ENCODE assay signal across 8 cellular contexts in genomic region chr1:224168859-224169380, GRCh38. TPM values are rescaled to one million over a fixed set of nuclear protein-coding genes. Genes with fewer than 3 reads are reported as not detected.
DNase-seq lines count a peak whose midpoint lies in the region; ATAC-seq and TF ChIP-seq lines count a peak whose summit lies in the region.

No MANE protein-coding gene starts in this region.

- peaks cover 5% of the 10 kb centered on the region for H3K36me3 Mint-ChIP-seq in effector memory CD8-positive, alpha-beta T cell (ENCODE audit: insufficient read depth)

- H3K27me3 Mint-ChIP-seq in effector memory CD8-positive, alpha-beta T cell = no peaks in the 10 kb centered on the region

- no peaks in the 10 kb centered on the region for H3K9me2 ChIP-seq in OCI-LY7 (ENCODE audit: insufficient read depth, low read length)

- ATAC-seq in HG02938 (IDR thresholded peaks at IDR 0.05; ENCODE audit: unreplicated experiment) = peak; percentile 87
- ATAC-seq in effector memory CD8-positive, alpha-beta T cell (replicated peaks) = peak; percentile 90

- no peaks in the 10 kb centered on the region for H3K36me3 ChIP-seq in OCI-LY7 (ENCODE audit: insufficient read depth, low read length)
- no peaks in the 10 kb centered on the region for H3K36me3 ChIP-seq in osteoblast (ENCODE audit: insufficient read depth, low read length)

- peaks cover 16 to 20% of the 10 kb centered on the region in 2 donors for H3K4me1 Mint-ChIP-seq in effector memory CD8-positive, alpha-beta T cell (ENCODE audit: low read depth in 2 of 2)

- H3K27me3 ChIP-seq in osteoblast (ENCODE audit: insufficient read depth, low read length) = peaks cover 4% of the 10 kb centered on the region

- H3K9me3 Mint-ChIP-seq in effector memory CD8-positive, alpha-beta T cell = no peaks in the 10 kb centered on the region

- H4K20me1 ChIP-seq in OCI-LY7 (ENCODE audit: insufficient read depth, low read length) (no peaks in the 10 kb centered on the region), osteoblast (ENCODE audit: insufficient read depth, low read length) (no peaks in the 10 kb centered on the region)

- H3K9me3 ChIP-seq in OCI-LY7 (ENCODE audit: low read length) (no peaks in the 10 kb centered on the region), osteoblast (ENCODE audit: low read depth, low read length) (no peaks in the 10 kb centered on the region)

- POLR2A ChIA-PET in OCI-LY7 (lab: Charles Lee) = interaction anchor here (0.5 to 1.8 kb wide), 7 partner anchors 10 to 71 kb away, joined by 3 to 12 read pairs (median 6); no protein-coding TSS in a partner anchor

- 0 out of 2 replicates have a peak overlapping the region, but pooled peaks have one; percentile 12 for H2AFZ ChIP-seq in OCI-LY7 (ENCODE audit: low read length)
- H2AFZ ChIP-seq in osteoblast (ENCODE audit: low read length) = peak overlapping the region; percentile 45

- no peak overlapping the region for H3K4me3 ChIP-seq in OCI-LY7 (ENCODE audit: low read depth, low read length, poor library complexity, severe bottlenecking)
- H3K4me3 ChIP-seq in osteoblast (ENCODE audit: insufficient read depth, low read length) = peak overlapping the region; percentile 31

- DNase-seq in stimulated activated naive CD4-positive, alpha-beta T cell (lab: John Stamatoyannopoulos, UW) = peak in 4 of 6 experiments; percentile 12 to 75 (median 66)
- no peak for DNase-seq in stimulated activated naive CD4-positive, alpha-beta T cell treated with Interleukin-2 at 50 U/mL for 16 hours (lab: John Stamatoyannopoulos, UW)
- peak; percentile 38 for DNase-seq in OCI-LY7 (ENCODE audit: low spot score)
- DNase-seq in effector memory CD8-positive, alpha-beta T cell = no peak
- peak; percentile 89 for DNase-seq in osteoblast (ENCODE audit: insufficient read length, low spot score, missing footprints)
- no peak for DNase-seq in DMS153 treated with DMSO at 0.1 percent for 48 hours (lab: John Stamatoyannopoulos, UW; ENCODE audit: unreplicated experiment)
- DNase-seq in NCI-H69 (lab: John Stamatoyannopoulos, UW) = no peak

- H3K4me2 ChIP-seq in OCI-LY7 (ENCODE audit: low read length) (peak overlapping the region; percentile 10; the same call in 1 of the 2 replicates), osteoblast (ENCODE audit: insufficient read depth, low read length) (peak overlapping the region; percentile 66)

- H3K4me1 ChIP-seq in OCI-LY7 (ENCODE audit: insufficient read depth, low read length, poor library complexity, severe bottlenecking) (peaks cover 7% of the 10 kb centered on the region), osteoblast (ENCODE audit: insufficient read depth, low read length) (peaks cover 7% of the 10 kb centered on the region)

- TF ChIP-seq CTCF in OCI-LY7 (conservative IDR thresholded peaks at IDR 0.05; ENCODE audit: low read length) (no peak), osteoblast (IDR thresholded peaks at IDR 0.05; ENCODE audit: extremely low read depth, low read depth, low read length) (no peak)

- peak overlapping the region in 1 of 2 donors; percentile 7 for H3K4me3 Mint-ChIP-seq in effector memory CD8-positive, alpha-beta T cell

- no TSS peak for BruUV-seq in OCI-LY7 (replicated peaks; lab: Mats Ljungman, UMichigan)

- H3K79me2 ChIP-seq in OCI-LY7 (ENCODE audit: insufficient read depth, low read depth, low read length) = no peaks in the 10 kb centered on the region
- no peaks in the 10 kb centered on the region for H3K79me2 ChIP-seq in osteoblast (ENCODE audit: insufficient read depth, low read length)

- H3K27ac ChIP-seq in OCI-LY7 (ENCODE audit: low read depth, low read length, poor library complexity, severe bottlenecking) = no peak overlapping the region
- H3K27ac ChIP-seq in osteoblast (ENCODE audit: low read depth, low read length) = peak overlapping the region; percentile 38

- intact Hi-C loops in OCI-LY7 (cut with micrococcal nuclease; ENCODE audit: unreplicated experiment) = no loop called here

- CTCF ChIA-PET in OCI-LY7 (lab: Charles Lee; ENCODE audit: unreplicated experiment) = no interaction called here

- H3K27ac Mint-ChIP-seq in effector memory CD8-positive, alpha-beta T cell = peak overlapping the region; percentile 22 to 39

RNA-seq across cellular contexts. Expression of gene DEGS1, which starts 14.1 kb away (rescaled TPM):
- total RNA-seq in OCI-LY7 (2014; rRNA removed; shearing (Covaris generic)) = 28.7 and 34.8 TPM in 2 replicates
- total RNA-seq in OCI-LY7 (2022) (44.4 and 53.2 TPM in 2 replicates), osteoblast (85.0 and 87.2 TPM in 2 replicates)

RNA-seq across cellular contexts. Expression of gene FBXO28, which starts 55.0 kb away (rescaled TPM):
- 23.3 and 25.1 TPM in 2 replicates for total RNA-seq in OCI-LY7 (2014; rRNA removed; shearing (Covaris generic))
- 17.4 and 20.1 TPM in 2 replicates for total RNA-seq in OCI-LY7 (2022)
- 35.5 and 36.5 TPM in 2 replicates for total RNA-seq in osteoblast

Comparison
In these comparisons a context has a peak if more than half of its experiments do, and no peak if none do; other contexts are left out.
1. DNase-seq: peak in stimulated activated naive CD4-positive, alpha-beta T cell (4 of 6), OCI-LY7 (single experiment) and osteoblast (single experiment); none in stimulated activated naive CD4-positive, alpha-beta T cell treated with Interleukin-2 at 50 U/mL for 16 hours (single experiment), effector memory CD8-positive, alpha-beta T cell (0 of 3), DMS153 treated with DMSO at 0.1 percent for 48 hours (single experiment) and NCI-H69 (single experiment).